In the genomic region with DNA sequence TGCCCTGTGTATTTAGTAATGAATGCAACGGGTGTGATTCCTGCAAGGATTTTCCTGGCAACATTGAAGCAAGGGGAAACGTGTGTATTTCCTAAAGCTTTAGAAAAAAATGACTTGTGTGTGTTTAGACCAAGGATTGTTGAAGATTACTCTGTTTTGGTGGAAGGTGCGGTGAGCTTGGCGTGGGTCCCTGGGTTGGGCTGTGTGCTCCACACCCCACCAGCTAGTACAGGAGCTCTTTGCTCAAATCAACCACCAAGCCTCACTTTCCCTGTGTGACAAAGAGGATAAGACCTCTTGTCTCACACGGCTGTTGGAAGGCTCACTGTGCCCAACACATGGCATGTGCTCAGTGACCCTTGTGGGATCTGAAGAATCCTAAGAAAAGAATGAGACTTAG, we compare ENCODE assay signal across 34 cellular contexts. TPM values are rescaled to one million over a fixed set of nuclear protein-coding genes. Genes with fewer than 3 reads are reported as not detected.
"Had no signal": no experiment of that assay in that cellular context is flagged by ENCODE, and none has a peak within 500 bp of the region (broad histone marks: within the 10 kb centered on the region; RNA-seq: fewer than 3 reads in every experiment).

No MANE protein-coding gene starts in this region.

- H3K4me1 ChIP-seq: adrenal gland, body of pancreas, breast epithelium, Peyer's patch, SJSA1 had no signal

- H3K4me3 ChIP-seq: adrenal gland, body of pancreas, breast epithelium, Peyer's patch, SJSA1 had no signal

- FAIRE-seq: astrocyte, TTC549 had no signal

- H3K4me2 ChIP-seq: SK-N-SH had no signal

- H3K4me3 Mint-ChIP-seq: activated CD4-positive, alpha-beta T cell treated with anti-CD3 and anti-CD28 coated beads for 36 hours; activated CD4-positive, alpha-beta T cell treated with anti-CD3 and anti-CD28 coated beads, Interleukin-2, amount 10 ng/mL, durations not matched to agents 7 days and 5 days; activated CD8-positive, alpha-beta T cell treated with anti-CD3 and anti-CD28 coated beads, Interleukin-2, amount 10 ng/mL, durations not matched to agents 7 days and 5 days; activated naive CD4-positive, alpha-beta T cell treated with anti-CD3 and anti-CD28 coated beads for 36 hours; activated T-cell treated with anti-CD3 and anti-CD28 coated beads, Interleukin-2, amount 50 U/mL, for 24 hours; T-helper 1 cell treated with Interleukin-12 subunit alpha and Interleukin-12 subunit beta and Interleukin-4 antibody, amounts not matched to agents 30 μg/mL and 1 μg/mL, for 36 hours; T-helper 2 cell treated with Interferon-gamma antibody and Interleukin-4, amounts not matched to agents 5 μg/mL and 100 μg/mL, for 36 hours; WTC11 had no signal

- H3K27ac ChIP-seq: adrenal gland, body of pancreas, breast epithelium, Peyer's patch, SJSA1 had no signal

- ATAC-seq: activated CD4-positive, alpha-beta T cell treated with anti-CD3 and anti-CD28 coated beads for 36 hours; activated CD4-positive, CD25-positive, alpha-beta regulatory T cell treated with anti-CD3 and anti-CD28 coated beads, Interleukin-2, amount 50 U/mL, for 24 hours; activated CD8-positive, alpha-beta T cell treated with anti-CD3 and anti-CD28 coated beads, Interleukin-2, amount 10 ng/mL, durations not matched to agents 7 days and 5 days; activated naive CD4-positive, alpha-beta T cell treated with anti-CD3 and anti-CD28 coated beads, Interleukin-2, amount 50 U/mL, for 72 hours; body of pancreas; PC-3; WTC11 had no signal

- DNase-seq: activated CD4-positive, alpha-beta T cell treated with anti-CD3 and anti-CD28 coated beads for 36 hours; activated CD4-positive, alpha-beta T cell treated with anti-CD3 and anti-CD28 coated beads, Interleukin-2, amount 10 ng/mL, durations not matched to agents 7 days and 5 days; activated CD4-positive, alpha-beta T cell treated with anti-CD3 and anti-CD28 coated beads, Interleukin-2, amount 50 U/mL, for 48 hours; activated CD8-positive, alpha-beta T cell treated with anti-CD3 and anti-CD28 coated beads, Interleukin-2, amount 10 ng/mL, durations not matched to agents 7 days and 5 days; activated gamma-delta T cell; activated naive CD4-positive, alpha-beta T cell treated with anti-CD3 and anti-CD28 coated beads for 36 hours; activated T-cell treated with anti-CD3 and anti-CD28 coated beads, Interleukin-2, amount 50 U/mL, for 24 hours; adrenal gland; body of pancreas; Karpas-422; KBM-7; NCI-H1048; NCI-H1105 treated with DMSO at 0.1 percent for 48 hours; NCI-H1436; NCI-H1694; NCI-H1930; NCI-H2081 treated with DMSO at 0.1 percent for 48 hours; NCI-H345; NCI-H524 treated with DMSO at 0.1 percent for 48 hours; PC-3; Peyer's patch; RPMI8226; SHP77 treated with DMSO at 0.1 percent for 48 hours; SK-N-SH had no signal

- H3K4me1 Mint-ChIP-seq: activated CD4-positive, alpha-beta T cell treated with anti-CD3 and anti-CD28 coated beads for 36 hours; activated CD4-positive, alpha-beta T cell treated with anti-CD3 and anti-CD28 coated beads, Interleukin-2, amount 10 ng/mL, durations not matched to agents 7 days and 5 days had no signal

- H3K27ac Mint-ChIP-seq: activated CD4-positive, alpha-beta T cell treated with anti-CD3 and anti-CD28 coated beads for 36 hours; activated CD4-positive, alpha-beta T cell treated with anti-CD3 and anti-CD28 coated beads, Interleukin-2, amount 10 ng/mL, durations not matched to agents 7 days and 5 days; activated CD8-positive, alpha-beta T cell treated with anti-CD3 and anti-CD28 coated beads, Interleukin-2, amount 10 ng/mL, durations not matched to agents 7 days and 5 days; activated naive CD4-positive, alpha-beta T cell treated with anti-CD3 and anti-CD28 coated beads for 36 hours; activated naive CD4-positive, alpha-beta T cell treated with anti-CD3 and anti-CD28 coated beads, Interleukin-2, amount 50 U/mL, for 72 hours; activated T-cell treated with anti-CD3 and anti-CD28 coated beads, Interleukin-2, amount 50 U/mL, for 24 hours; activated T-helper 2 cell treated with anti-CD3 and anti-CD28 coated beads, Interferon-gamma antibody, Interleukin-2, Interleukin-4, amounts not matched to agents 10 μg/mL and 5 μg/mL and 100 μg/mL, durations not matched to agents 14 hours and 24 hours and 36 hours; T-helper 1 cell treated with Interleukin-12 subunit alpha and Interleukin-12 subunit beta and Interleukin-4 antibody, amounts not matched to agents 30 μg/mL and 1 μg/mL, for 36 hours; T-helper 2 cell treated with Interferon-gamma antibody and Interleukin-4, amounts not matched to agents 5 μg/mL and 100 μg/mL, for 36 hours had no signal

- H3K27me3 ChIP-seq: adrenal gland, body of pancreas, breast epithelium, Peyer's patch had no signal

- H3K36me3 ChIP-seq: adrenal gland, breast epithelium, Peyer's patch, SJSA1 had no signal

- H3K9me3 ChIP-seq: adrenal gland, body of pancreas, breast epithelium, Peyer's patch, SJSA1, SK-N-SH had no signal

- H3K36me3 Mint-ChIP-seq: activated naive CD4-positive, alpha-beta T cell treated with anti-CD3 and anti-CD28 coated beads, Interleukin-2, amount 50 U/mL, for 72 hours had no signal

- H3K9ac ChIP-seq: SK-N-SH had no signal

- H3K9me3 Mint-ChIP-seq: activated CD4-positive, alpha-beta T cell treated with anti-CD3 and anti-CD28 coated beads, Interleukin-2, amount 10 ng/mL, durations not matched to agents 7 days and 5 days; activated naive CD4-positive, alpha-beta T cell treated with anti-CD3 and anti-CD28 coated beads for 36 hours; activated naive CD4-positive, alpha-beta T cell treated with anti-CD3 and anti-CD28 coated beads, Interleukin-2, amount 50 U/mL, for 72 hours; activated T-cell treated with anti-CD3 and anti-CD28 coated beads, Interleukin-2, amount 50 U/mL, for 24 hours; activated T-helper 2 cell treated with anti-CD3 and anti-CD28 coated beads, Interferon-gamma antibody, Interleukin-2, Interleukin-4, amounts not matched to agents 10 μg/mL and 5 μg/mL and 100 μg/mL, durations not matched to agents 14 hours and 24 hours and 36 hours; T-helper 1 cell treated with Interleukin-12 subunit alpha and Interleukin-12 subunit beta and Interleukin-4 antibody, amounts not matched to agents 30 μg/mL and 1 μg/mL, for 36 hours; T-helper 2 cell treated with Interferon-gamma antibody and Interleukin-4, amounts not matched to agents 5 μg/mL and 100 μg/mL, for 36 hours had no signal

RNA-seq across cellular contexts. Expression of a gene that starts 21.4 kb away (rescaled TPM):
- total RNA-seq: SJSA1 had no signal
